Comparison of ENCODE assay signal across 8 cellular contexts in genomic region chr18:44826418-44827259, GRCh38.
DNase-seq lines count a peak whose midpoint lies in the region; TF ChIP-seq lines count a peak whose summit lies in the region.

No MANE protein-coding gene starts in this region.

- no peak overlapping the region for H3K4me3 Mint-ChIP-seq in glutamatergic neuron (ENCODE audit: unreplicated experiment)

- no peaks in the 10 kb centered on the region for H3K36me3 Mint-ChIP-seq in glutamatergic neuron (ENCODE audit: unreplicated experiment)

- in situ Hi-C loops in astrocyte of the cerebellum (cut with HindIII; ENCODE audit: low sequenced_read_pairs), result no loop called here

- H3K27ac Mint-ChIP-seq in glutamatergic neuron (ENCODE audit: unreplicated experiment), result no peak overlapping the region

- H3K4me1 Mint-ChIP-seq in glutamatergic neuron (ENCODE audit: low read depth, unreplicated experiment), result peaks cover 38% of the 10 kb centered on the region

- DNase-seq in A172 (ENCODE audit: low spot score) (peak; percentile 48), NCI-H1092 (lab: John Stamatoyannopoulos, UW) (peak; percentile 48), astrocyte of the cerebellum (ENCODE audit: low read depth) (peak; percentile 100), inferior parietal cortex (ENCODE audit: extremely low spot score) (peak; percentile 63), smooth muscle cell of the brain vasculature (ENCODE audit: low read depth, low spot score) (peak; percentile 99), SIG-M5 treated with dmso at 0.1 percent for 504 hours (lab: John Stamatoyannopoulos, UW; ENCODE audit: unreplicated experiment) (no peak), glutamatergic neuron (no peak)
- no peak for DNase-seq in stimulated activated CD4-positive, alpha-beta T cell treated with anti-CD3 and anti-CD28 coated beads, Interleukin-12 subunit alpha, Interleukin-12 subunit beta, amount 100 ng/mL, for 4 hours

- H3K4me3 ChIP-seq in astrocyte of the cerebellum (ENCODE audit: low read depth, low read length), result no peak overlapping the region

- peaks cover 3% of the 10 kb centered on the region for H3K27me3 Mint-ChIP-seq in glutamatergic neuron (ENCODE audit: unreplicated experiment)

- peaks cover 3% of the 10 kb centered on the region for H3K9me3 Mint-ChIP-seq in glutamatergic neuron (ENCODE audit: unreplicated experiment)

- TF ChIP-seq CTCF in astrocyte of the cerebellum (IDR thresholded peaks at IDR 0.05; ENCODE audit: low read depth, low read length, missing control alignments) (no peak), glutamatergic neuron (IDR thresholded peaks at IDR 0.05; ENCODE audit: partially characterized antibody, unreplicated experiment) (no peak)

Comparison
In these comparisons a context has a peak if more than half of its experiments do, and no peak if none do; other contexts are left out.
1. DNase-seq: peak in A172 (single experiment), NCI-H1092 (single experiment), astrocyte of the cerebellum (single experiment), inferior parietal cortex (single experiment) and smooth muscle cell of the brain vasculature (single experiment); none in SIG-M5 treated with dmso at 0.1 percent for 504 hours (single experiment), stimulated activated CD4-positive, alpha-beta T cell treated with anti-CD3 and anti-CD28 coated beads, Interleukin-12 subunit alpha, Interleukin-12 subunit beta, amount 100 ng/mL, for 4 hours (single experiment) and glutamatergic neuron (single experiment).